In genomic region chr4:121113680-121114079, GRCh38 we compare ENCODE assay signal across 17 cellular contexts. TPM values are rescaled to one million over a fixed set of nuclear protein-coding genes. Genes with fewer than 3 reads are reported as not detected.
A peak's percentile ranks its signal among the peaks of the same experiment; 100 is the strongest.
DNase-seq lines count a peak whose midpoint lies in the region; ATAC-seq and TF ChIP-seq lines count a peak whose summit lies in the region.
"Had no signal": no experiment of that assay in that cellular context is flagged by ENCODE, and none has a peak within 500 bp of the region (broad histone marks: within the 10 kb centered on the region; RNA-seq: fewer than 3 reads in every experiment).

No MANE protein-coding gene starts in this region.

- DNase-seq in GM12864 (ENCODE audit: low read depth) (peak; percentile 27), COLO829 (ENCODE audit: low spot score) (no peak), H4 (ENCODE audit: low spot score) (no peak), medulla oblongata (ENCODE audit: extremely low spot score) (no peak)
- DNase-seq in NK-92 treated with Interleukin-12 subunit alpha and Interleukin-12 subunit beta, amount 100 ng/mL, for 24 hours (lab: John Stamatoyannopoulos, UW): no peak
- DNase-seq: activated CD4-positive, alpha-beta T cell treated with anti-CD3 and anti-CD28 coated beads, Interleukin-2, amount 50 U/mL, for 1 hour; effector memory CD4-positive, alpha-beta T cell; H7; KBM-7; mammary epithelial cell; SJCRH30; upper lobe of right lung had no signal

- peak; percentile 81 for ATAC-seq in GM19035 (IDR thresholded peaks at IDR 0.05; ENCODE audit: unreplicated experiment)
- ATAC-seq in HG02759 (IDR thresholded peaks at IDR 0.05; ENCODE audit: unreplicated experiment): peak; percentile 86
- peak; percentile 85 for ATAC-seq in HG03520 (IDR thresholded peaks at IDR 0.05; ENCODE audit: unreplicated experiment)
- ATAC-seq: upper lobe of right lung had no signal

- no peak for TF ChIP-seq CTCF in GM12864 (IDR thresholded peaks at IDR 0.05; ENCODE audit: low read depth, low read length, missing control alignments)

- H3K4me3 ChIP-seq in GM12864 (ENCODE audit: low read depth, low read length): no peak overlapping the region
- H3K4me3 ChIP-seq: hepatocyte, SJCRH30, upper lobe of right lung had no signal

RNA-seq across cellular contexts. Expression of gene NDNF, which starts 41.3 kb away (rescaled TPM):
- 2.4 and 2.7 TPM in 2 replicates for total RNA-seq in H4 (2014; rRNA removed; shearing (Covaris generic))
- total RNA-seq: pulmonary artery endothelial cell had no signal

RNA-seq across cellular contexts. Expression of gene TNIP3, which starts 50.4 kb away (rescaled TPM):
- 0.66 and 1.5 TPM in 2 replicates for total RNA-seq in H4 (2014; rRNA removed; shearing (Covaris generic))
- total RNA-seq: H7, mammary epithelial cell had no signal
